In the genomic region with DNA sequence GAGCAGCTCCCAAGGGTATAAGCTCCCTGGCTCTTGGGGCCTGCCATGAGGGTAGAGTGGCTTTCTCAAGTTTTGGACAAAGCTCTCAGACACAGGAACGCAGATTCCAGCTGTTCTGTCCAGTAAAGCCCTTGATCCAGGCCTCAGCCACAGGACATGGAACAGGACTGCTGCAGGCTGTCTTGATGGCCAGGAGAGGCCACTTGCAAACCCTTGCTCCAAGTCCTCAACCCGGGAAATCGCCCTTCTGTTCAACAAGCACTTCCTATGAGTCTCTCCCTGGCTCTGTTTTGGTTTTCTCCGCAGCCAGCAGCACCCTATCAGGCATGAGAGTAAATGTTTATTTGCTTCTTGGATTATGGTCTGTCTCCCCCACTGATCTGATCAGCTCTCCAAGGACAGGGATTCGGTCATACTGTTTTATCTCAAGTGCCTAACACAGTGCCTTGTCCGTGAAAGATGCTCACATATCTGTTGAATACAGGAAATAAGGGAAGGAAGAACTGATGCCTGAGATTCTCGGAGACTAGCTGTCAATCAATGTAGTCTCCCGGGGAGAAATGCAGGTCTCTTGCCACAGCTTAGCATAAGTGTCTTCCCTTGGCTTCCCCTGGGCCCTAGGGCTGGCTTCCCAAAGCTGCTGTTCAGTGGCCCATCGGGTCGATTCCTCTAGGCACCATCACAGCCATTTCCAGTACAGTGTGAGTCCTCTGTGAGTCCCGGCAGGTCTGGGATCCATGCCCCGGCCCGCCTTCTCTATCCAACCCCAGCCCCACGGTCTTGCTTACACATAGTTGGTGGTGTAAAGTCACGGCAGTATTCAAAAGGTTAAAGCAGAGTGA, we compare ENCODE assay signal across 2 cellular contexts.
TF ChIP-seq lines count a peak whose summit lies in the region.

No MANE protein-coding gene starts in this region.

TF ChIP-seq in SK-N-SH, 30 proteins besides CTCF, POLR2A, EP300 and RAD21 (continued from another document):
- TF ChIP-seq FOXJ3 (CRISPR knock-in tag; IDR thresholded peaks at IDR 0.05) = no peak
- no peak for TF ChIP-seq CHD2 (IDR thresholded peaks at IDR 0.05; ENCODE audit: low read length, partially characterized antibody)
- TF ChIP-seq SIN3A (IDR thresholded peaks at IDR 0.05; ENCODE audit: borderline replicate concordance, low read depth, low read length) = no peak
- no peak for TF ChIP-seq NFIC (IDR thresholded peaks at IDR 0.05; ENCODE audit: borderline replicate concordance)
- TF ChIP-seq, protein P1, sequence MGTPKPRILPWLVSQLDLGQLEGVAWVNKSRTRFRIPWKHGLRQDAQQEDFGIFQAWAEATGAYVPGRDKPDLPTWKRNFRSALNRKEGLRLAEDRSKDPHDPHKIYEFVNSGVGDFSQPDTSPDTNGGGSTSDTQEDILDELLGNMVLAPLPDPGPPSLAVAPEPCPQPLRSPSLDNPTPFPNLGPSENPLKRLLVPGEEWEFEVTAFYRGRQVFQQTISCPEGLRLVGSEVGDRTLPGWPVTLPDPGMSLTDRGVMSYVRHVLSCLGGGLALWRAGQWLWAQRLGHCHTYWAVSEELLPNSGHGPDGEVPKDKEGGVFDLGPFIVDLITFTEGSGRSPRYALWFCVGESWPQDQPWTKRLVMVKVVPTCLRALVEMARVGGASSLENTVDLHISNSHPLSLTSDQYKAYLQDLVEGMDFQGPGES (IDR thresholded peaks at IDR 0.05; ENCODE audit: low read depth, low read length) = no peak
- no peak for TF ChIP-seq FOXM1 (IDR thresholded peaks at IDR 0.05; ENCODE audit: low read depth)
- TF ChIP-seq MXI1 (IDR thresholded peaks at IDR 0.05; ENCODE audit: low read depth, low read length) = no peak
- no peak for TF ChIP-seq RFX5 (IDR thresholded peaks at IDR 0.05; ENCODE audit: low read length)
- TF ChIP-seq GABPA (IDR thresholded peaks at IDR 0.05; ENCODE audit: low read depth) = no peak
- TF ChIP-seq, protein P2, sequence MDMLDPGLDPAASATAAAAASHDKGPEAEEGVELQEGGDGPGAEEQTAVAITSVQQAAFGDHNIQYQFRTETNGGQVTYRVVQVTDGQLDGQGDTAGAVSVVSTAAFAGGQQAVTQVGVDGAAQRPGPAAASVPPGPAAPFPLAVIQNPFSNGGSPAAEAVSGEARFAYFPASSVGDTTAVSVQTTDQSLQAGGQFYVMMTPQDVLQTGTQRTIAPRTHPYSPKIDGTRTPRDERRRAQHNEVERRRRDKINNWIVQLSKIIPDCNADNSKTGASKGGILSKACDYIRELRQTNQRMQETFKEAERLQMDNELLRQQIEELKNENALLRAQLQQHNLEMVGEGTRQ (IDR thresholded peaks at IDR 0.05; ENCODE audit: borderline replicate concordance, low read depth, low read length) = no peak
- TF ChIP-seq JUND (IDR thresholded peaks at IDR 0.05) = no peak
- TF ChIP-seq TEAD4 (IDR thresholded peaks at IDR 0.05; ENCODE audit: borderline replicate concordance, insufficient read depth) = no peak
- no peak for TF ChIP-seq GATA2 (CRISPR knock-in tag; IDR thresholded peaks at IDR 0.05)
- TF ChIP-seq POLR2AphosphoS5 (IDR thresholded peaks at IDR 0.05; ENCODE audit: low read depth, low read length) = no peak
- no peak for TF ChIP-seq EZH2phosphoT487 (IDR thresholded peaks at IDR 0.05; ENCODE audit: borderline replicate concordance, low read depth)

TF ChIP-seq in SK-N-SH treated with all-trans-retinoic acid at 6 μM for 48 hours, 23 proteins besides CTCF, POLR2A, EP300 and RAD21 (continued from another document):
- TF ChIP-seq, protein P3, sequence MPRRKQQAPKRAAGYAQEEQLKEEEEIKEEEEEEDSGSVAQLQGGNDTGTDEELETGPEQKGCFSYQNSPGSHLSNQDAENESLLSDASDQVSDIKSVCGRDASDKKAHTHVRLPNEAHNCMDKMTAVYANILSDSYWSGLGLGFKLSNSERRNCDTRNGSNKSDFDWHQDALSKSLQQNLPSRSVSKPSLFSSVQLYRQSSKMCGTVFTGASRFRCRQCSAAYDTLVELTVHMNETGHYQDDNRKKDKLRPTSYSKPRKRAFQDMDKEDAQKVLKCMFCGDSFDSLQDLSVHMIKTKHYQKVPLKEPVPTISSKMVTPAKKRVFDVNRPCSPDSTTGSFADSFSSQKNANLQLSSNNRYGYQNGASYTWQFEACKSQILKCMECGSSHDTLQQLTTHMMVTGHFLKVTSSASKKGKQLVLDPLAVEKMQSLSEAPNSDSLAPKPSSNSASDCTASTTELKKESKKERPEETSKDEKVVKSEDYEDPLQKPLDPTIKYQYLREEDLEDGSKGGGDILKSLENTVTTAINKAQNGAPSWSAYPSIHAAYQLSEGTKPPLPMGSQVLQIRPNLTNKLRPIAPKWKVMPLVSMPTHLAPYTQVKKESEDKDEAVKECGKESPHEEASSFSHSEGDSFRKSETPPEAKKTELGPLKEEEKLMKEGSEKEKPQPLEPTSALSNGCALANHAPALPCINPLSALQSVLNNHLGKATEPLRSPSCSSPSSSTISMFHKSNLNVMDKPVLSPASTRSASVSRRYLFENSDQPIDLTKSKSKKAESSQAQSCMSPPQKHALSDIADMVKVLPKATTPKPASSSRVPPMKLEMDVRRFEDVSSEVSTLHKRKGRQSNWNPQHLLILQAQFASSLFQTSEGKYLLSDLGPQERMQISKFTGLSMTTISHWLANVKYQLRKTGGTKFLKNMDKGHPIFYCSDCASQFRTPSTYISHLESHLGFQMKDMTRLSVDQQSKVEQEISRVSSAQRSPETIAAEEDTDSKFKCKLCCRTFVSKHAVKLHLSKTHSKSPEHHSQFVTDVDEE (CRISPR knock-in tag; IDR thresholded peaks at IDR 0.05) = no peak
- TF ChIP-seq TOX (CRISPR knock-in tag; IDR thresholded peaks at IDR 0.05; ENCODE audit: borderline replicate concordance) (no peak), ZNF8 (CRISPR knock-in tag; IDR thresholded peaks at IDR 0.05) (no peak), ARNTL (CRISPR knock-in tag; IDR thresholded peaks at IDR 0.05; ENCODE audit: borderline replicate concordance, low read depth) (no peak), ZFP30 (CRISPR knock-in tag; IDR thresholded peaks at IDR 0.05) (no peak)
- TF ChIP-seq, protein P4, sequence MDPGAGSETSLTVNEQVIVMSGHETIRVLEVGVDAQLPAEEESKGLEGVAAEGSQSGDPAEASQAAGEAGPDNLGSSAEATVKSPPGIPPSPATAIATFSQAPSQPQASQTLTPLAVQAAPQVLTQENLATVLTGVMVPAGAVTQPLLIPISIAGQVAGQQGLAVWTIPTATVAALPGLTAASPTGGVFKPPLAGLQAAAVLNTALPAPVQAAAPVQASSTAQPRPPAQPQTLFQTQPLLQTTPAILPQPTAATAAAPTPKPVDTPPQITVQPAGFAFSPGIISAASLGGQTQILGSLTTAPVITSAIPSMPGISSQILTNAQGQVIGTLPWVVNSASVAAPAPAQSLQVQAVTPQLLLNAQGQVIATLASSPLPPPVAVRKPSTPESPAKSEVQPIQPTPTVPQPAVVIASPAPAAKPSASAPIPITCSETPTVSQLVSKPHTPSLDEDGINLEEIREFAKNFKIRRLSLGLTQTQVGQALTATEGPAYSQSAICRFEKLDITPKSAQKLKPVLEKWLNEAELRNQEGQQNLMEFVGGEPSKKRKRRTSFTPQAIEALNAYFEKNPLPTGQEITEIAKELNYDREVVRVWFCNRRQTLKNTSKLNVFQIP (CRISPR knock-in tag; IDR thresholded peaks at IDR 0.05; ENCODE audit: borderline replicate concordance, low read depth) = no peak
- TF ChIP-seq, protein P5, sequence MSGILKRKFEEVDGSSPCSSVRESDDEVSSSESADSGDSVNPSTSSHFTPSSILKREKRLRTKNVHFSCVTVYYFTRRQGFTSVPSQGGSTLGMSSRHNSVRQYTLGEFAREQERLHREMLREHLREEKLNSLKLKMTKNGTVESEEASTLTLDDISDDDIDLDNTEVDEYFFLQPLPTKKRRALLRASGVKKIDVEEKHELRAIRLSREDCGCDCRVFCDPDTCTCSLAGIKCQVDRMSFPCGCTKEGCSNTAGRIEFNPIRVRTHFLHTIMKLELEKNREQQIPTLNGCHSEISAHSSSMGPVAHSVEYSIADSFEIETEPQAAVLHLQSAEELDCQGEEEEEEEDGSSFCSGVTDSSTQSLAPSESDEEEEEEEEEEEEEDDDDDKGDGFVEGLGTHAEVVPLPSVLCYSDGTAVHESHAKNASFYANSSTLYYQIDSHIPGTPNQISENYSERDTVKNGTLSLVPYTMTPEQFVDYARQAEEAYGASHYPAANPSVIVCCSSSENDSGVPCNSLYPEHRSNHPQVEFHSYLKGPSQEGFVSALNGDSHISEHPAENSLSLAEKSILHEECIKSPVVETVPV (CRISPR knock-in tag; IDR thresholded peaks at IDR 0.05) = no peak
- TF ChIP-seq, protein P6, sequence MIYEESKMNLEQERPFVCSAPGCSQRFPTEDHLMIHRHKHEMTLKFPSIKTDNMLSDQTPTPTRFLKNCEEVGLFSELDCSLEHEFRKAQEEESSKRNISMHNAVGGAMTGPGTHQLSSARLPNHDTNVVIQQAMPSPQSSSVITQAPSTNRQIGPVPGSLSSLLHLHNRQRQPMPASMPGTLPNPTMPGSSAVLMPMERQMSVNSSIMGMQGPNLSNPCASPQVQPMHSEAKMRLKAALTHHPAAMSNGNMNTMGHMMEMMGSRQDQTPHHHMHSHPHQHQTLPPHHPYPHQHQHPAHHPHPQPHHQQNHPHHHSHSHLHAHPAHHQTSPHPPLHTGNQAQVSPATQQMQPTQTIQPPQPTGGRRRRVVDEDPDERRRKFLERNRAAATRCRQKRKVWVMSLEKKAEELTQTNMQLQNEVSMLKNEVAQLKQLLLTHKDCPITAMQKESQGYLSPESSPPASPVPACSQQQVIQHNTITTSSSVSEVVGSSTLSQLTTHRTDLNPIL (CRISPR knock-in tag; IDR thresholded peaks at IDR 0.05; ENCODE audit: low read depth) = no peak
